In the genomic region with DNA sequence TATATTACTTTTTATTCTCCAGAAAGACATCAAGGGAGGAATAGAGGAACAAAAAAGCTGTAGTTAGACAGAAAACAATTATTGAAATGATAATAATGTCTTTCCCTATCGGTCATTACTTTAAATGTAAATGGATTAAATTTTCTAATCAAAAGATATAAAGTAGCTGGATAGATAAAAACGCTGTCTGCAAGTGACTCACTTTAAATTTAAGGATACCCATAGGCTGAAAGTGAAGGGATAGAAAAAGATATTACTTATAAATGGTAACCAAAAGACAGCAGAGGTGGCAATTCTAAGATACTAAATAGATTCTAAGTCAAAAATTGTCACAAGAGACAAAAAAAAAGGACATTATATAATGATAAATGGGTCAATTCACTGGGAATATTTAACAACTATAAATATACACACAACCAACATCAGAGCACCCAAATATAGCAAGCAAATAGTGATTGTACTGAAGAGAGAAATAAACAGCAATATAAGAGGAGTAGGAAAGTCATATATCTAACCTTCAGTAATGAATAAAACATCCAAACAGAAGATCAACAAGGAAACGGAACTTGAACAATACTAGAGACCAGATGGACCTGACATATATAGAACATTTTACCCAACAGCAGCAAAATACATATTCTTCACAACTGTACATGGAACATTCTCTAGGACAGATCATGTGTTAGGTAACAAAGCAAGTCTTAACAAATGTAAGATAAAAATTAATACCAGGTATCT, we compare ENCODE assay signal across 10 cellular contexts.
"Had no signal": no experiment of that assay in that cellular context is flagged by ENCODE, and none has a peak within 500 bp of the region (broad histone marks: within the 10 kb centered on the region; RNA-seq: fewer than 3 reads in every experiment).

No MANE protein-coding gene starts in this region.

- FAIRE-seq: H1, HepG2 had no signal

- H3K4me3 ChIP-seq: GM23338, HAP-1 had no signal

- ATAC-seq: GM23338, HCT116, HepG2 had no signal

- DNase-seq: H7, HFFc6, Kasumi-1, KG1 had no signal

- H3K4me2 ChIP-seq: GM23338 had no signal

- H3K4me1 ChIP-seq: HAP-1 had no signal

- H2AFZ ChIP-seq: GM23338 had no signal

- H3K27ac ChIP-seq: HL-60 had no signal
